17 cellular contexts compared by ENCODE assay signal in the genomic region with DNA sequence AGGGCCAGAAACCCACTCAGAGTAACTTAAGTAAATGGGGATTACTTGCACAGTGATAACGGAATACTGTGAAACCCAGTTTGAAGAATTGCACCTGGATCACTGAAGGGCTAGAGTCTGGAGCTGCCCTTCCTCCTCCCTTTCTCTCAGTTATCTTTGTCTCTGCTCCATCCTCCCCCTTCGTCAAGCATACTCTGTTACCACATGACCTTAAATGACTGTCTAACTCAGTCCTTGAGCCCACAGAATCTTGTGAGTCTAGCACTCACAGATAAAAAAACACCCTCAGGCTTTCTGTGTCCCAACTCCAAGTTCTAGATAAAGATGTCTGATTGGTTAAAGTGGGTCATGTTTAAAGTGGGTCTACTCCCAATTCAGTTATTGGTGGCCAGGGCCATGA. TPM values are rescaled to one million over a fixed set of nuclear protein-coding genes. Genes with fewer than 3 reads are reported as not detected.
DNase-seq lines count a peak whose midpoint lies in the region; ATAC-seq and TF ChIP-seq lines count a peak whose summit lies in the region.
"Had no signal": no experiment of that assay in that cellular context is flagged by ENCODE, and none has a peak within 500 bp of the region (broad histone marks: within the 10 kb centered on the region; RNA-seq: fewer than 3 reads in every experiment).

No MANE protein-coding gene starts in this region.

- ATAC-seq in GM18907 (IDR thresholded peaks at IDR 0.05; ENCODE audit: unreplicated experiment) (peak; percentile 31), HG02759 (IDR thresholded peaks at IDR 0.05; ENCODE audit: unreplicated experiment) (no peak)
- no peak for ATAC-seq in activated CD8-positive, alpha-beta T cell treated with anti-CD3 and anti-CD28 coated beads for 36 hours

- intact Hi-C loops in left ventricle myocardium inferior (cut with micrococcal nuclease), result no loop called here
- intact Hi-C loops in activated CD8-positive, alpha-beta T cell treated with anti-CD3 and anti-CD28 coated beads for 36 hours (cut with micrococcal nuclease), result no loop called here

- no peak overlapping the region for H2AFZ ChIP-seq in OCI-LY3 (ENCODE audit: low read depth, low read length)

- H3K4me1 Mint-ChIP-seq in activated CD8-positive, alpha-beta T cell treated with anti-CD3 and anti-CD28 coated beads for 36 hours (ENCODE audit: low read depth), result no peaks in the 10 kb centered on the region
- H3K4me1 Mint-ChIP-seq: CD4-positive, alpha-beta memory T cell had no signal

- H4K20me1 ChIP-seq in OCI-LY3 (ENCODE audit: insufficient read depth, low read length), result no peaks in the 10 kb centered on the region

- no peak overlapping the region for H3K4me3 Mint-ChIP-seq in activated CD8-positive, alpha-beta T cell treated with anti-CD3 and anti-CD28 coated beads for 36 hours
- H3K4me3 Mint-ChIP-seq: CD4-positive, alpha-beta memory T cell; stimulated activated naive B cell treated with anti-CD40 and anti-IgM and Interleukin-4, amounts not matched to agents 10 μg/mL and 1 μg/mL and 100 μg/mL, for 72 hours had no signal

- no peaks in the 10 kb centered on the region for H3K79me2 ChIP-seq in OCI-LY3 (ENCODE audit: low read length)

- H3K27ac ChIP-seq in OCI-LY3 (ENCODE audit: low read length) (no peak overlapping the region), left ventricle myocardium inferior (replicated peaks) (peak overlapping the region; percentile 75), skeletal muscle tissue (ENCODE audit: low read depth, low read length) (peak overlapping the region; percentile 18)
- H3K27ac ChIP-seq: SJSA1 had no signal

- H3K9ac ChIP-seq in OCI-LY3 (ENCODE audit: low read length), result no peak overlapping the region
- no peak overlapping the region for H3K9ac ChIP-seq in skeletal muscle tissue (ENCODE audit: low read depth in 1 of 3, low read length in 3 of 3)

- DNase-seq in left ventricle myocardium inferior (no peak), T1000 (lab: John Stamatoyannopoulos, UW) (no peak), germinal center (ENCODE audit: low spot score) (no peak)
- DNase-seq in activated CD8-positive, alpha-beta T cell treated with anti-CD3 and anti-CD28 coated beads for 36 hours, result no peak
- DNase-seq: activated CD4-positive, alpha-beta T cell treated with anti-CD3 and anti-CD28 coated beads for 1 hour; CD4-positive, alpha-beta memory T cell; central memory CD4-positive, alpha-beta T cell; DMS53; effector memory CD4-positive, alpha-beta T cell; pancreas; T-helper 9 cell had no signal

- H3K4me3 ChIP-seq in OCI-LY3 (ENCODE audit: low read length), result no peak overlapping the region
- H3K4me3 ChIP-seq in left ventricle myocardium inferior, result no peak overlapping the region
- no peak overlapping the region for H3K4me3 ChIP-seq in skeletal muscle tissue (ENCODE audit: low read length in 3 of 3)
- H3K4me3 ChIP-seq: pancreas, SJSA1 had no signal

- H3K4me1 ChIP-seq in OCI-LY3 (ENCODE audit: low read length) (peaks cover 20% of the 10 kb centered on the region), left ventricle myocardium inferior (no peaks in the 10 kb centered on the region), skeletal muscle tissue (ENCODE audit: control insufficient read depth in 3 of 3, insufficient read depth in 3 of 3, low read length in 3 of 3) (peaks cover 0 to 3% (median 3%) of the 10 kb centered on the region in 3 donors)
- H3K4me1 ChIP-seq: pancreas, SJSA1 had no signal

- TF ChIP-seq CTCF in OCI-LY3 (IDR thresholded peaks at IDR 0.05; ENCODE audit: low read depth, low read length) (no peak), left ventricle myocardium inferior (IDR thresholded peaks at IDR 0.05; ENCODE audit: borderline replicate concordance) (no peak)
- TF ChIP-seq CTCF in activated CD8-positive, alpha-beta T cell treated with anti-CD3 and anti-CD28 coated beads for 36 hours (IDR thresholded peaks at IDR 0.05), result no peak

- no peaks in the 10 kb centered on the region for H3K27me3 ChIP-seq in OCI-LY3 (ENCODE audit: low read depth, low read length)
- H3K27me3 ChIP-seq in left ventricle myocardium inferior (ENCODE audit: low read depth), result no peaks in the 10 kb centered on the region
- no peaks in the 10 kb centered on the region for H3K27me3 ChIP-seq in skeletal muscle tissue (ENCODE audit: control insufficient read depth in 3 of 3, insufficient read depth in 3 of 3, low read length in 3 of 3)
- H3K27me3 ChIP-seq: pancreas, SJSA1 had no signal

- CTCF ChIA-PET in activated CD8-positive, alpha-beta T cell treated with anti-CD3 and anti-CD28 coated beads for 36 hours (lab: Charles Lee), result no interaction called here

- no peaks in the 10 kb centered on the region for H3K27me3 Mint-ChIP-seq in activated CD8-positive, alpha-beta T cell treated with anti-CD3 and anti-CD28 coated beads for 36 hours
- H3K27me3 Mint-ChIP-seq: CD4-positive, alpha-beta memory T cell; stimulated activated naive B cell treated with anti-CD40 and anti-IgM and Interleukin-4, amounts not matched to agents 10 μg/mL and 1 μg/mL and 100 μg/mL, for 72 hours had no signal

- peaks cover 19% of the 10 kb centered on the region for H3K9me3 Mint-ChIP-seq in activated CD8-positive, alpha-beta T cell treated with anti-CD3 and anti-CD28 coated beads for 36 hours

- H3K36me3 ChIP-seq in OCI-LY3 (replicated peaks; ENCODE audit: low read depth, low read length) (no peaks in the 10 kb centered on the region), left ventricle myocardium inferior (peaks cover 18% of the 10 kb centered on the region), skeletal muscle tissue (ENCODE audit: control insufficient read depth in 3 of 3, insufficient read depth in 3 of 3, low read length in 3 of 3) (no peaks in the 10 kb centered on the region)
- H3K36me3 ChIP-seq: pancreas, SJSA1 had no signal

- peaks cover 2% of the 10 kb centered on the region for H3K36me3 Mint-ChIP-seq in activated CD8-positive, alpha-beta T cell treated with anti-CD3 and anti-CD28 coated beads for 36 hours (ENCODE audit: low read depth)

- H3K4me2 ChIP-seq in OCI-LY3 (ENCODE audit: low read length), result peak overlapping the region; percentile 41; the same call in 1 of the 2 replicates

- POLR2A ChIA-PET in activated CD8-positive, alpha-beta T cell treated with anti-CD3 and anti-CD28 coated beads for 36 hours (lab: Charles Lee), result no interaction called here

- H3K27ac Mint-ChIP-seq in activated CD8-positive, alpha-beta T cell treated with anti-CD3 and anti-CD28 coated beads for 36 hours, result no peak overlapping the region
- H3K27ac Mint-ChIP-seq: CD4-positive, alpha-beta memory T cell had no signal

- H3K9me3 ChIP-seq in OCI-LY3 (ENCODE audit: insufficient read depth, low read length), result peaks cover 6% of the 10 kb centered on the region
- H3K9me3 ChIP-seq in left ventricle myocardium inferior (replicated peaks), result peaks cover 16% of the 10 kb centered on the region
- H3K9me3 ChIP-seq in skeletal muscle tissue (ENCODE audit: control insufficient read depth in 3 of 3, low read length in 3 of 3), result peaks cover 0 to 4% (median 0%) of the 10 kb centered on the region in 3 donors
- H3K9me3 ChIP-seq: pancreas had no signal

RNA-seq across cellular contexts. Expression of a gene that starts 53.5 kb away (rescaled TPM):
- total RNA-seq in left ventricle myocardium inferior, result 17.7 TPM
- 4.7 TPM for total RNA-seq in skeletal muscle tissue
- 1 to 10 TPM; 2.2 to 3.6 TPM for total RNA-seq in activated CD8-positive, alpha-beta T cell treated with anti-CD3 and anti-CD28 coated beads for 36 hours
